In the genomic region with DNA sequence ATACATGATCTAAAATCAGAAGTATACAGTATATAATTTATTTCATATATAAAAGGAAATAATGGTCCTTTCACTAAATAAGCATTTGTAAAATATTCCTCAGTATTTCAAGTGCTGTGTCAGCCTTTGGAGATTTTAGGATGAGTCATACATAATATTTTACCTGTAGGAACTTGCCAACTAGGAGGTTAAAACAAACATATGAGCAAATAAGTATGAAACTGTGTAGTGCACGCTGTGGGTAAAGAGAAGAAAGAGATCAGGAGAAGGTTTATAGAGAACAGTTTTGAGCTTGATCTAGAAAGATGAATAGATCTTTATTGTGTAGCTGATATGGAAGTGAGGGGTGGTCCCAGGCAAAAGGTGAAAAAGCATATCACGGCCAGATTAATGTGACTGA, we compare ENCODE assay signal across 21 cellular contexts.
"Had no signal": no experiment of that assay in that cellular context is flagged by ENCODE, and none has a peak within 500 bp of the region (broad histone marks: within the 10 kb centered on the region; RNA-seq: fewer than 3 reads in every experiment).

No MANE protein-coding gene starts in this region.

- H3K4me3 Mint-ChIP-seq: activated CD4-positive, alpha-beta T cell treated with anti-CD3 and anti-CD28 coated beads, Interleukin-2, amount 10 ng/mL, durations not matched to agents 24 days and 14 days; activated CD8-positive, alpha-beta T cell treated with anti-CD3 and anti-CD28 coated beads, Interleukin-2, amount 10 ng/mL, durations not matched to agents 7 days and 5 days; activated naive CD4-positive, alpha-beta T cell treated with anti-CD3 and anti-CD28 coated beads, Interleukin-2, amount 50 U/mL, for 24 hours; natural killer cell had no signal

- H3K36me3 ChIP-seq: adrenal gland, esophagus squamous epithelium, neutrophil, stomach, upper lobe of left lung had no signal

- H3K27ac ChIP-seq: adrenal gland, esophagus squamous epithelium, neutrophil, parathyroid adenoma, stomach, testis, upper lobe of left lung had no signal

- H3K27me3 ChIP-seq: adrenal gland, esophagus squamous epithelium, neutrophil, stomach, testis, upper lobe of left lung had no signal

- H3K4me3 ChIP-seq: adrenal gland, esophagus squamous epithelium, stomach, testis, upper lobe of left lung had no signal

- H3K4me1 Mint-ChIP-seq: activated CD4-positive, alpha-beta T cell treated with anti-CD3 and anti-CD28 coated beads, Interleukin-2, amount 10 ng/mL, durations not matched to agents 24 days and 14 days; activated naive CD4-positive, alpha-beta T cell treated with anti-CD3 and anti-CD28 coated beads, Interleukin-2, amount 50 U/mL, for 24 hours; natural killer cell had no signal

- H3K27me3 Mint-ChIP-seq: activated CD4-positive, alpha-beta T cell treated with anti-CD3 and anti-CD28 coated beads, Interleukin-2, amount 10 ng/mL, durations not matched to agents 24 days and 14 days had no signal

- H3K9me3 Mint-ChIP-seq: activated CD4-positive, alpha-beta T cell treated with anti-CD3 and anti-CD28 coated beads, Interleukin-2, amount 10 ng/mL, durations not matched to agents 24 days and 14 days had no signal

- H3K36me3 Mint-ChIP-seq: activated naive CD4-positive, alpha-beta T cell treated with anti-CD3 and anti-CD28 coated beads, Interleukin-2, amount 50 U/mL, for 24 hours; natural killer cell had no signal

- FAIRE-seq: colon had no signal

- ATAC-seq: activated CD8-positive, alpha-beta T cell treated with anti-CD3 and anti-CD28 coated beads, Interleukin-2, amount 10 ng/mL, durations not matched to agents 7 days and 5 days; natural killer cell had no signal

- H3K27ac Mint-ChIP-seq: activated CD4-positive, alpha-beta T cell treated with anti-CD3 and anti-CD28 coated beads, Interleukin-2, amount 10 ng/mL, durations not matched to agents 24 days and 14 days; activated CD8-positive, alpha-beta T cell treated with anti-CD3 and anti-CD28 coated beads, Interleukin-2, amount 10 ng/mL, durations not matched to agents 7 days and 5 days; activated naive CD4-positive, alpha-beta T cell treated with anti-CD3 and anti-CD28 coated beads, Interleukin-2, amount 50 U/mL, for 24 hours; natural killer cell had no signal

- H3K9me3 ChIP-seq: adrenal gland, esophagus squamous epithelium, neutrophil, stomach, testis, upper lobe of left lung had no signal

- H3K4me1 ChIP-seq: adrenal gland, esophagus squamous epithelium, stomach, testis, upper lobe of left lung had no signal

- DNase-seq: activated CD4-positive, alpha-beta T cell treated with anti-CD3 and anti-CD28 coated beads, Interleukin-2, amount 10 ng/mL, durations not matched to agents 24 days and 14 days; activated CD4-positive, CD25-positive, alpha-beta regulatory T cell; activated CD8-positive, alpha-beta memory T cell treated with anti-CD3 and anti-CD28 coated beads, Interleukin-2, amount 50 U/mL, for 4 hours; activated CD8-positive, alpha-beta T cell treated with anti-CD3 and anti-CD28 coated beads, Interleukin-2, amount 10 ng/mL, durations not matched to agents 7 days and 5 days; activated effector memory CD4-positive, alpha-beta T cell treated with anti-CD3 and anti-CD28 coated beads, Interleukin-2, amount 50 U/mL, for 16 hours; activated T-cell treated with anti-CD3 and anti-CD28 coated beads, Interleukin-2, amount 50 U/mL, for 48 hours; adrenal gland; esophagus squamous epithelium; glutamatergic neuron; hypothalamus; kidney glomerular epithelial cell; mesendoderm; natural killer cell; stimulated activated CD4-positive, alpha-beta T cell treated with anti-CD3 and anti-CD28 coated beads, Interleukin-1b, Interleukin-23, amount 100 ng/mL, for 48 hours; stomach; testis; upper lobe of left lung had no signal
